8 cellular contexts compared by ENCODE assay signal in the genomic region with DNA sequence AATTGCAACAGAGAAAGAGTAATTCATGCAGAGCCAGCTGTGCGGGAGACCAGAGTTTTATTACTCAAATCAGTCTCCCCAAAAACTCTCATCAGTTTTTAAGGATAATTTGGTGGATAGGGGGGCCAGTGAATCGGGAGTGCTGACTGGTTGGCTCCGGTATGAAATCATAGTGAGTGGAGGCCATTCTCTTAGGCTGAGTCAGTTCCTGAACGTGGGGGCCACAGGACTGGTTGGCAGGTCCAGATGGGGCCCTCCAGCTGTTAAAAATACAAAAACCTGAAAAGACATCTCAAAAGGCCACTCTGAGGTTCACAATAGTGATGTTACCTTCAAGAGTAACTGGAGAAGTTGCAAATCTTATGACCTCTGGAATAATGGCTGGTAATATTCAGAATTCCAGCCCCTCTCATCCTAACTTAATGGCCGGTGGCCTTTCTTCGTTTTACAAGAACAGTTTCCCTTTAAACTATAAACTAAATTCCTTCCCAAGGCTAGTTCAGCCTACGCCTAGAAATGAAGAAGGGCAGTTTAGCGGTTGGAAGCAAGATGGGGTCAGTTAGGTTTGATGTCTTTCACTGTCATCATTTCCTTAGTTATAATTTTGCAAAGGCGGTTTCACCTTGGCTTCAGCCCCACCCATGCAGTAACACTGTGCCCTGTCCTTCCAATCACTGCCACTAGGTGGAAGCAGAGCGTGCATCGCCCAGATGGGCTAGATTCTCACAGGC. TPM values are rescaled to one million over a fixed set of nuclear protein-coding genes. Genes with fewer than 3 reads are reported as not detected.
DNase-seq lines count a peak whose midpoint lies in the region; ATAC-seq, FAIRE-seq and TF ChIP-seq lines count a peak whose summit lies in the region.

No MANE protein-coding gene starts in this region.

- peaks cover 11% of the 10 kb centered on the region for H3K36me3 Mint-ChIP-seq in activated T-cell treated with anti-CD3 and anti-CD28 coated beads, Interleukin-2, amount 50 U/mL, for 24 hours (ENCODE audit: low read depth)
- H3K36me3 Mint-ChIP-seq in nephron (ENCODE audit: low read depth), result no peaks in the 10 kb centered on the region
- no peaks in the 10 kb centered on the region for H3K36me3 Mint-ChIP-seq in stimulated activated naive CD8-positive, alpha-beta T cell treated with anti-CD3 and anti-CD28 coated beads, Interleukin-15, Interleukin-2, amounts not matched to agents 100 ng/mL and 50 ng/mL, for 24 hours (ENCODE audit: low read depth)

- peak overlapping the region; percentile 28 for H3K4me2 ChIP-seq in fibroblast of lung (ENCODE audit: extremely low read depth, insufficient read depth, low read length)

- TF ChIP-seq CTCF in Panc1 (IDR thresholded peaks at IDR 0.05), result peak; percentile 84
- peak; percentile 80 to 87 for TF ChIP-seq CTCF in fibroblast of lung (conservative IDR thresholded peaks at IDR 0.05 in 1 of 2, IDR thresholded peaks at IDR 0.05 in 1 of 2; ENCODE audit: low read depth in 1 of 2, low read length in 2 of 2)
- peak; percentile 79 to 84 (median 79) for TF ChIP-seq CTCF in nephron (IDR thresholded peaks at IDR 0.05; ENCODE audit: unreplicated experiment in 3 of 3)

- H3K4me1 ChIP-seq in Panc1 (ENCODE audit: control insufficient read depth, insufficient read depth, low read length) (no peaks in the 10 kb centered on the region; the same call in none of the 2 replicates), fibroblast of lung (ENCODE audit: control insufficient read depth, extremely low read depth, insufficient read depth, low read length) (peaks cover 5% of the 10 kb centered on the region)

- in situ Hi-C loops in Panc1 (cut with HindIII; ENCODE audit: low pct_unique_long_range_greater_than_20kb, low sequenced_read_pairs), result no loop called here

- intact Hi-C loops in Panc1 (cut with micrococcal nuclease; ENCODE audit: unreplicated experiment), result no loop called here

- H4K20me1 ChIP-seq in fibroblast of lung (ENCODE audit: control insufficient read depth, extremely low read depth, insufficient read depth, low read length), result no peaks in the 10 kb centered on the region

- H3K36me3 ChIP-seq in Panc1 (ENCODE audit: control insufficient read depth, insufficient read depth, low read length), result no peaks in the 10 kb centered on the region; the same call in 1 of the 2 replicates
- H3K36me3 ChIP-seq in fibroblast of lung (ENCODE audit: control insufficient read depth, insufficient read depth, low read length), result no peaks in the 10 kb centered on the region

- POLR2A ChIA-PET in Panc1 (lab: Charles Lee), result no interaction called here

- H3K27ac Mint-ChIP-seq in activated T-cell treated with anti-CD3 and anti-CD28 coated beads, Interleukin-2, amount 50 U/mL, for 24 hours, result no peak overlapping the region
- peak overlapping the region in 1 of 3 experiments; percentile 26 for H3K27ac Mint-ChIP-seq in nephron
- no peak overlapping the region for H3K27ac Mint-ChIP-seq in stimulated activated naive CD8-positive, alpha-beta T cell treated with anti-CD3 and anti-CD28 coated beads, Interleukin-15, Interleukin-2, amounts not matched to agents 100 ng/mL and 50 ng/mL, for 24 hours

- H3K27ac ChIP-seq in Panc1 (ENCODE audit: low read length), result peak overlapping the region; percentile 59; the same call in 1 of the 2 replicates
- peak overlapping the region; percentile 38 for H3K27ac ChIP-seq in fibroblast of lung (ENCODE audit: insufficient read depth, low read length)

- H3K27me3 ChIP-seq in Panc1 (ENCODE audit: control insufficient read depth, insufficient read depth, low read length) (no peaks in the 10 kb centered on the region), fibroblast of lung (ENCODE audit: control insufficient read depth, insufficient read depth, low read length) (no peaks in the 10 kb centered on the region)

- H3K4me3 ChIP-seq in Panc1 (ENCODE audit: low read depth in 2 of 2, low read length in 2 of 2) (peak overlapping the region; percentile 15 to 45; a peak in 2 of 4 replicates), fibroblast of lung (replicated peaks in 1 of 4; ENCODE audit: control extremely low read depth in 1 of 4, insufficient read depth in 1 of 4, low read depth in 3 of 4, low read length in 4 of 4) (no peak overlapping the region)

- BruUV-seq in Panc1 (replicated peaks; lab: Mats Ljungman, UMichigan), result no TSS peak

- peak; percentile 76 for FAIRE-seq in HTR-8/SVneo (lab: Jason Lieb, UNC)

- no peaks in the 10 kb centered on the region for H3K9me3 Mint-ChIP-seq in activated T-cell treated with anti-CD3 and anti-CD28 coated beads, Interleukin-2, amount 50 U/mL, for 24 hours
- H3K9me3 Mint-ChIP-seq in nephron, result no peaks in the 10 kb centered on the region
- no peaks in the 10 kb centered on the region for H3K9me3 Mint-ChIP-seq in stimulated activated naive CD8-positive, alpha-beta T cell treated with anti-CD3 and anti-CD28 coated beads, Interleukin-15, Interleukin-2, amounts not matched to agents 100 ng/mL and 50 ng/mL, for 24 hours

- DNase-seq in DMS53 (lab: John Stamatoyannopoulos, UW) (peak; percentile 81), HTR-8/SVneo (ENCODE audit: insufficient read length, low spot score) (peak; percentile 65), Panc1 (ENCODE audit: low read depth, low spot score) (peak; percentile 85), fibroblast of lung (ENCODE audit: low read depth in 2 of 2) (peak; percentile 57 to 70)
- DNase-seq in activated T-cell treated with anti-CD3 and anti-CD28 coated beads, Interleukin-2, amount 50 U/mL, for 24 hours, result peak; percentile 90

- CTCF ChIA-PET in Panc1 (lab: Charles Lee), result interaction anchor here (1.4 kb wide), 1 partner anchor 46 kb away, joined by 13 read pairs; no protein-coding TSS in a partner anchor

- H3K9ac ChIP-seq in fibroblast of lung (ENCODE audit: insufficient read depth, low read length), result no peak overlapping the region

- H2AFZ ChIP-seq in fibroblast of lung (ENCODE audit: low read length), result no peak overlapping the region

- ATAC-seq in Panc1 (peak; percentile 57), GM19035 (IDR thresholded peaks at IDR 0.05; ENCODE audit: unreplicated experiment) (no peak)

- no peaks in the 10 kb centered on the region for H3K9me3 ChIP-seq in Panc1 (ENCODE audit: control insufficient read depth, insufficient read depth, low read depth, low read length)
- no peaks in the 10 kb centered on the region for H3K9me3 ChIP-seq in fibroblast of lung (ENCODE audit: control insufficient read depth, insufficient read depth, low read depth, low read length)

- H3K4me3 Mint-ChIP-seq in activated T-cell treated with anti-CD3 and anti-CD28 coated beads, Interleukin-2, amount 50 U/mL, for 24 hours, result no peak overlapping the region
- H3K4me3 Mint-ChIP-seq in nephron, result peak overlapping the region; percentile 53 to 76 (median 68)
- peak overlapping the region; percentile 24 for H3K4me3 Mint-ChIP-seq in stimulated activated naive CD8-positive, alpha-beta T cell treated with anti-CD3 and anti-CD28 coated beads, Interleukin-15, Interleukin-2, amounts not matched to agents 100 ng/mL and 50 ng/mL, for 24 hours

- peaks cover 13% of the 10 kb centered on the region for H3K79me2 ChIP-seq in fibroblast of lung (ENCODE audit: control insufficient read depth, insufficient read depth, low read length)

- peaks cover 36% of the 10 kb centered on the region for H3K4me1 Mint-ChIP-seq in activated T-cell treated with anti-CD3 and anti-CD28 coated beads, Interleukin-2, amount 50 U/mL, for 24 hours (ENCODE audit: low read depth)
- peaks cover 21% of the 10 kb centered on the region for H3K4me1 Mint-ChIP-seq in nephron
- peaks cover 34% of the 10 kb centered on the region for H3K4me1 Mint-ChIP-seq in stimulated activated naive CD8-positive, alpha-beta T cell treated with anti-CD3 and anti-CD28 coated beads, Interleukin-15, Interleukin-2, amounts not matched to agents 100 ng/mL and 50 ng/mL, for 24 hours (ENCODE audit: low read depth)

- no peaks in the 10 kb centered on the region for H3K27me3 Mint-ChIP-seq in activated T-cell treated with anti-CD3 and anti-CD28 coated beads, Interleukin-2, amount 50 U/mL, for 24 hours
- peaks cover 30% of the 10 kb centered on the region for H3K27me3 Mint-ChIP-seq in nephron (ENCODE audit: low read depth)
- H3K27me3 Mint-ChIP-seq in stimulated activated naive CD8-positive, alpha-beta T cell treated with anti-CD3 and anti-CD28 coated beads, Interleukin-15, Interleukin-2, amounts not matched to agents 100 ng/mL and 50 ng/mL, for 24 hours, result no peaks in the 10 kb centered on the region

RNA-seq across cellular contexts. Expression of gene MICA, which starts 6.8 kb away (rescaled TPM):
- total RNA-seq in Panc1 (2021; ENCODE audit: unreplicated experiment) (33.9 TPM), fibroblast of lung (28.5 and 85.2 TPM in 2 replicates)
- 27.7 TPM for polyA plus RNA-seq in Panc1 (2012; ENCODE audit: insufficient read length)
- 54.2 and 81.1 TPM in 2 replicates for polyA plus RNA-seq in fibroblast of lung
- 40.6 and 64.6 TPM in 2 replicates for polyA plus RNA-seq in fibroblast of lung (2012)
- 44.3 and 87.7 TPM in 2 replicates for polyA minus RNA-seq in fibroblast of lung (ENCODE audit: low replicate concordance)

RNA-seq across cellular contexts. Expression of gene HLA-B, which starts 39.6 kb away (rescaled TPM):
- 191 TPM for total RNA-seq in Panc1 (2021; ENCODE audit: unreplicated experiment)
- polyA plus RNA-seq in Panc1 (2012; ENCODE audit: insufficient read length), result 134 TPM
- 190 and 244 TPM in 2 replicates for total RNA-seq in fibroblast of lung
- 441 and 1,124 TPM in 2 replicates for polyA plus RNA-seq in fibroblast of lung
- polyA plus RNA-seq in fibroblast of lung (2012), result 401 and 1,381 TPM in 2 replicates
- 317 and 804 TPM in 2 replicates for polyA minus RNA-seq in fibroblast of lung (ENCODE audit: low replicate concordance)

Comparison
In these comparisons a context has a peak if more than half of its experiments do, and no peak if none do; other contexts are left out.
1. H3K4me3 ChIP-seq: peak in Panc1 (2 of 2); none in fibroblast of lung (0 of 4).
2. Peak in every context shown above with its lines, with median percentiles within 50 percentile points of each other: DNase-seq and CTCF ChIP-seq.